ENCODE assay signal across 1 cellular context in genomic region chr15:74884428-74885223, GRCh38.
A peak's percentile ranks its signal among the peaks of the same experiment; 100 is the strongest.
TF ChIP-seq lines count a peak whose summit lies in the region.

No MANE protein-coding gene starts in this region.

TF ChIP-seq in HEK293, 187 proteins besides CTCF, POLR2A, EP300 and RAD21:
- TF ChIP-seq, protein P1, sequence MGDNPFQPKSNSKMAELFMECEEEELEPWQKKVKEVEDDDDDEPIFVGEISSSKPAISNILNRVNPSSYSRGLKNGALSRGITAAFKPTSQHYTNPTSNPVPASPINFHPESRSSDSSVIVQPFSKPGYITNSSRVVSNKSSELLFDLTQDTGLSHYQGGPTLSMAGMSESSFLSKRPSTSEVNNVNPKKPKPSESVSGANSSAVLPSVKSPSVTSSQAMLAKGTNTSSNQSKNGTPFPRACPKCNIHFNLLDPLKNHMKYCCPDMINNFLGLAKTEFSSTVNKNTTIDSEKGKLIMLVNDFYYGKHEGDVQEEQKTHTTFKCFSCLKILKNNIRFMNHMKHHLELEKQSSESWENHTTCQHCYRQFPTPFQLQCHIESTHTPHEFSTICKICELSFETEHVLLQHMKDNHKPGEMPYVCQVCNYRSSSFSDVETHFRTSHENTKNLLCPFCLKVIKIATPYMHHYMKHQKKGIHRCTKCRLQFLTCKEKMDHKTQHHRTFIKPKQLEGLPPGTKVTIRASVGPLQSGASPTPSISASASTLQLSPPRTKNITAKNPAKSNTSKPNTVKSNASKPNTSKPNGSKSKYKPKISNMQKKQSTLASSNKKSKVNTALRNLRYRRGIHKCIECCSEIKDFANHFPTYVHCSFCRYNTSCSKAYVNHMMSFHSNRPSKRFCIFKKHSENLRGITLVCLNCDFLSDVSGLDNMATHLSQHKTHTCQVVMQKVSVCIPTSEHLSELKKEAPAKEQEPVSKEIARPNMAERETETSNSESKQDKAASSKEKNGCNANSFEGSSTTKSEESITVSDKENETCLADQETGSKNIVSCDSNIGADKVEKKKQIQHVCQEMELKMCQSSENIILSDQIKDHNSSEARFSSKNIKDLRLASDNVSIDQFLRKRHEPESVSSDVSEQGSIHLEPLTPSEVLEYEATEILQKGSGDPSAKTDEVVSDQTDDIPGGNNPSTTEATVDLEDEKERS (tag by site-specific recombination; IDR thresholded peaks at IDR 0.05): no peak
- TF ChIP-seq ZNF354C (tag by site-specific recombination; IDR thresholded peaks at IDR 0.05; ENCODE audit: borderline replicate concordance, low read depth): no peak
- TF ChIP-seq SETDB1 (IDR thresholded peaks at IDR 0.05; ENCODE audit: insufficient read length, low read length): no peak
- TF ChIP-seq, protein P2, sequence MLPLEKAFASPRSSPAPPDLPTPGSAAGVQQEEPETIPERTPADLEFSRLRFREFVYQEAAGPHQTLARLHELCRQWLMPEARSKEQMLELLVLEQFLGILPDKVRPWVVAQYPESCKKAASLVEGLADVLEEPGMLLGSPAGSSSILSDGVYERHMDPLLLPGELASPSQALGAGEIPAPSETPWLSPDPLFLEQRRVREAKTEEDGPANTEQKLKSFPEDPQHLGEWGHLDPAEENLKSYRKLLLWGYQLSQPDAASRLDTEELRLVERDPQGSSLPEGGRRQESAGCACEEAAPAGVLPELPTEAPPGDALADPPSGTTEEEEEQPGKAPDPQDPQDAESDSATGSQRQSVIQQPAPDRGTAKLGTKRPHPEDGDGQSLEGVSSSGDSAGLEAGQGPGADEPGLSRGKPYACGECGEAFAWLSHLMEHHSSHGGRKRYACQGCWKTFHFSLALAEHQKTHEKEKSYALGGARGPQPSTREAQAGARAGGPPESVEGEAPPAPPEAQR (tag by site-specific recombination; IDR thresholded peaks at IDR 0.05): no peak
- peak; percentile 54 for TF ChIP-seq ZFHX2 (tag by site-specific recombination; conservative IDR thresholded peaks at IDR 0.05)
- TF ChIP-seq EGR2 (tag by site-specific recombination; IDR thresholded peaks at IDR 0.05; ENCODE audit: low read depth): peak; percentile 21; the same call in 1 of the 2 replicates
- TF ChIP-seq TSHZ1 (tag by site-specific recombination; IDR thresholded peaks at IDR 0.05; ENCODE audit: borderline replicate concordance): no peak
- TF ChIP-seq ZNF121 (tag by site-specific recombination; IDR thresholded peaks at IDR 0.05): peak; percentile 89
- no peak for TF ChIP-seq PATZ1 (tag by site-specific recombination; IDR thresholded peaks at IDR 0.05)
- TF ChIP-seq ZNF140 (tag by site-specific recombination; IDR thresholded peaks at IDR 0.05): no peak
- TF ChIP-seq WT1 (tag by site-specific recombination; IDR thresholded peaks at IDR 0.05): no peak
- no peak for TF ChIP-seq ZNF654 (tag by site-specific recombination; IDR thresholded peaks at IDR 0.05; ENCODE audit: low read depth)
- no peak for TF ChIP-seq RBAK (tag by site-specific recombination; IDR thresholded peaks at IDR 0.05)
- no peak for TF ChIP-seq ELK4 (IDR thresholded peaks at IDR 0.05; ENCODE audit: borderline replicate concordance, low read depth, low read length)
- TF ChIP-seq ZBTB7A (tag by site-specific recombination; IDR thresholded peaks at IDR 0.05; ENCODE audit: low read depth): no peak
- TF ChIP-seq ZNF530 (tag by site-specific recombination; IDR thresholded peaks at IDR 0.05; ENCODE audit: low read depth): no peak
- TF ChIP-seq GLIS2 (tag by site-specific recombination; IDR thresholded peaks at IDR 0.05): no peak
TF ChIP-seq in HEK293: peak in this region for 3.
